21 cellular contexts compared by ENCODE assay signal in genomic region chr15:34721157-34721801, GRCh38. TPM values are rescaled to one million over a fixed set of nuclear protein-coding genes. Genes with fewer than 3 reads are reported as not detected.
A peak's percentile ranks its signal among the peaks of the same experiment; 100 is the strongest.
DNase-seq lines count a peak whose midpoint lies in the region; ATAC-seq and TF ChIP-seq lines count a peak whose summit lies in the region.
"Had no signal": no experiment of that assay in that cellular context is flagged by ENCODE, and none has a peak within 500 bp of the region (broad histone marks: within the 10 kb centered on the region; RNA-seq: fewer than 3 reads in every experiment).

No MANE protein-coding gene starts in this region.

- ATAC-seq in heart right ventricle = no peak
- no peak for ATAC-seq in left ventricle myocardium superior
- no peak for ATAC-seq in thoracic aorta (ENCODE audit: insufficient number of reproducible peaks, low FRiP score, low read depth)
- ATAC-seq in HG02852 (IDR thresholded peaks at IDR 0.05; ENCODE audit: unreplicated experiment) = no peak
- ATAC-seq in HG03432 (IDR thresholded peaks at IDR 0.05; ENCODE audit: unreplicated experiment) = no peak
- ATAC-seq: activated CD8-positive, alpha-beta memory T cell treated with anti-CD3 and anti-CD28 coated beads, Interleukin-2, amount 10 ng/mL, durations not matched to agents 7 days and 5 days had no signal

- H3K27ac ChIP-seq in heart right ventricle = peak overlapping the region in 8 of 10 donors; percentile 66 to 87 (median 82)
- peak overlapping the region in 11 of 59 donors; percentile 13 to 80 (median 54) for H3K27ac ChIP-seq in dorsolateral prefrontal cortex
- H3K27ac ChIP-seq in thoracic aorta = peak overlapping the region; percentile 60 to 88
- H3K27ac ChIP-seq: prostate gland had no signal

- H3K9me3 Mint-ChIP-seq in mesothelial cell of epicardium = no peaks in the 10 kb centered on the region
- H3K9me3 Mint-ChIP-seq: activated B cell treated with CpG ODN at 0.5 μM for 24 hours, immature natural killer cell had no signal

- no peak overlapping the region for H3K27ac Mint-ChIP-seq in mesothelial cell of epicardium
- H3K27ac Mint-ChIP-seq: activated B cell treated with CpG ODN at 0.5 μM for 24 hours; activated CD8-positive, alpha-beta memory T cell treated with anti-CD3 and anti-CD28 coated beads, Interleukin-2, amount 10 ng/mL, durations not matched to agents 7 days and 5 days; immature natural killer cell had no signal

- WGBS in heart right ventricle, 2 donors = 72 to 73% methylated on average over 7 of the region's 7 CpGs

- intact Hi-C loops in heart right ventricle (cut with DNase I) (loop anchor here in 2 of 10 donors (5.0 to 10.0 kb wide), 2 partner anchors 64 to 66 kb away; no protein-coding TSS in a partner anchor), left ventricle myocardium superior (cut with micrococcal nuclease) (no loop called here), dorsolateral prefrontal cortex (cut with DNase I) (no loop called here)

- H3K9me3 ChIP-seq in heart right ventricle (no peaks in the 10 kb centered on the region), thoracic aorta (no peaks in the 10 kb centered on the region)
- H3K9me3 ChIP-seq: prostate gland had no signal

- H3K4me1 ChIP-seq in heart right ventricle (peaks cover 0 to 68% (median 34%) of the 10 kb centered on the region in 9 donors), thoracic aorta (ENCODE audit: control insufficient read depth in 1 of 2, low read depth in 2 of 2) (peaks cover 30 to 68% of the 10 kb centered on the region in 2 donors)
- H3K4me1 ChIP-seq: prostate gland had no signal

- H3K4me3 ChIP-seq in heart right ventricle (peak overlapping the region in 6 of 10 donors; percentile 20 to 40 (median 24)), dorsolateral prefrontal cortex (peak overlapping the region in 56 of 59 donors; percentile 23 to 68 (median 46)), thoracic aorta (peak overlapping the region; percentile 56)
- H3K4me3 ChIP-seq: prostate gland had no signal

- H3K27me3 ChIP-seq in heart right ventricle (peaks cover 0 to 11% (median 0%) of the 10 kb centered on the region in 7 donors), dorsolateral prefrontal cortex (no peaks in the 10 kb centered on the region), thoracic aorta (replicated peaks; ENCODE audit: insufficient read depth) (no peaks in the 10 kb centered on the region)

- no peaks in the 10 kb centered on the region for H3K36me3 ChIP-seq in heart right ventricle
- no peaks in the 10 kb centered on the region for H3K36me3 ChIP-seq in thoracic aorta
- H3K36me3 ChIP-seq: prostate gland had no signal

- no peaks in the 10 kb centered on the region for H3K36me3 Mint-ChIP-seq in mesothelial cell of epicardium
- H3K36me3 Mint-ChIP-seq: activated CD8-positive, alpha-beta memory T cell treated with anti-CD3 and anti-CD28 coated beads, Interleukin-2, amount 10 ng/mL, durations not matched to agents 7 days and 5 days; immature natural killer cell had no signal

- no peak for DNase-seq in heart right ventricle
- no peak for DNase-seq in left ventricle myocardium superior
- DNase-seq in dorsolateral prefrontal cortex = no peak
- DNase-seq in mesothelial cell of epicardium (ENCODE audit: low spot score in 2 of 2, unreplicated experiment in 2 of 2) = no peak
- no peak for DNase-seq in thoracic aorta (ENCODE audit: low spot score)
- no peak for DNase-seq in NCI-H2081 (lab: John Stamatoyannopoulos, UW)
- DNase-seq: activated B cell treated with CpG ODN at 0.5 μM for 24 hours; activated CD8-positive, alpha-beta memory T cell treated with anti-CD3 and anti-CD28 coated beads, Interleukin-2, amount 10 ng/mL, durations not matched to agents 7 days and 5 days; activated effector memory CD4-positive, alpha-beta T cell treated with anti-CD3 and anti-CD28 coated beads, Interleukin-2, amount 50 U/mL, for 16 hours; effector memory CD4-positive, alpha-beta T cell; immature natural killer cell; NCI-H1436 treated with DMSO at 0.1 percent for 48 hours; OCI-M1 had no signal

- TF ChIP-seq CTCF in heart right ventricle (IDR thresholded peaks at IDR 0.05) (no peak), dorsolateral prefrontal cortex (IDR thresholded peaks at IDR 0.05 in 54 of 56, conservative IDR thresholded peaks at IDR 0.05 in 2 of 56; ENCODE audit: low read depth in 1 of 56, partially characterized antibody in 56 of 56) (no peak), mesothelial cell of epicardium (IDR thresholded peaks at IDR 0.05; ENCODE audit: unreplicated experiment) (no peak), thoracic aorta (IDR thresholded peaks at IDR 0.05) (no peak)

- peak overlapping the region; percentile 58 for H3K4me3 Mint-ChIP-seq in mesothelial cell of epicardium
- H3K4me3 Mint-ChIP-seq: activated B cell treated with CpG ODN at 0.5 μM for 24 hours; activated CD8-positive, alpha-beta memory T cell treated with anti-CD3 and anti-CD28 coated beads, Interleukin-2, amount 10 ng/mL, durations not matched to agents 7 days and 5 days; immature natural killer cell had no signal

- peaks cover 27% of the 10 kb centered on the region for H3K4me1 Mint-ChIP-seq in mesothelial cell of epicardium
- H3K4me1 Mint-ChIP-seq: activated B cell treated with CpG ODN at 0.5 μM for 24 hours; activated CD8-positive, alpha-beta memory T cell treated with anti-CD3 and anti-CD28 coated beads, Interleukin-2, amount 10 ng/mL, durations not matched to agents 7 days and 5 days; immature natural killer cell had no signal

- H3K27me3 Mint-ChIP-seq in mesothelial cell of epicardium (ENCODE audit: low read depth) = no peaks in the 10 kb centered on the region

RNA-seq across cellular contexts. Expression of gene GJD2, which starts 33.5 kb away (rescaled TPM):
- total RNA-seq in heart right ventricle (under 1 TPM in 4 of 10 donors, not detected in 6; 0.07 to 0.13 (median 0.11) TPM), left ventricle myocardium superior (not detected), dorsolateral prefrontal cortex (1 to 10 TPM in 116 of 120 experiments, under 1 TPM in 4; 0.63 to 9.7 (median 3.5) TPM), mesothelial cell of epicardium (not detected in 3 replicates), thoracic aorta (not detected)
- polyA plus RNA-seq in heart right ventricle = under 1 TPM in 1 of 2 donors, not detected in 1; 0.01 TPM
- total RNA-seq: activated B cell treated with CpG ODN at 0.5 μM for 24 hours; activated CD8-positive, alpha-beta memory T cell treated with anti-CD3 and anti-CD28 coated beads, Interleukin-2, amount 10 ng/mL, durations not matched to agents 7 days and 5 days; LHCN-M2; mononuclear cell; NCI-H460; prostate gland; T-helper 1 cell treated with Interleukin-12 subunit alpha and Interleukin-12 subunit beta and Interleukin-4 antibody, amounts not matched to agents 30 ng/mL and 1 ng/mL, for 36 hours had no signal
- polyA plus RNA-seq: aorta, immature natural killer cell had no signal
